18 cellular contexts compared by ENCODE assay signal in the genomic region with DNA sequence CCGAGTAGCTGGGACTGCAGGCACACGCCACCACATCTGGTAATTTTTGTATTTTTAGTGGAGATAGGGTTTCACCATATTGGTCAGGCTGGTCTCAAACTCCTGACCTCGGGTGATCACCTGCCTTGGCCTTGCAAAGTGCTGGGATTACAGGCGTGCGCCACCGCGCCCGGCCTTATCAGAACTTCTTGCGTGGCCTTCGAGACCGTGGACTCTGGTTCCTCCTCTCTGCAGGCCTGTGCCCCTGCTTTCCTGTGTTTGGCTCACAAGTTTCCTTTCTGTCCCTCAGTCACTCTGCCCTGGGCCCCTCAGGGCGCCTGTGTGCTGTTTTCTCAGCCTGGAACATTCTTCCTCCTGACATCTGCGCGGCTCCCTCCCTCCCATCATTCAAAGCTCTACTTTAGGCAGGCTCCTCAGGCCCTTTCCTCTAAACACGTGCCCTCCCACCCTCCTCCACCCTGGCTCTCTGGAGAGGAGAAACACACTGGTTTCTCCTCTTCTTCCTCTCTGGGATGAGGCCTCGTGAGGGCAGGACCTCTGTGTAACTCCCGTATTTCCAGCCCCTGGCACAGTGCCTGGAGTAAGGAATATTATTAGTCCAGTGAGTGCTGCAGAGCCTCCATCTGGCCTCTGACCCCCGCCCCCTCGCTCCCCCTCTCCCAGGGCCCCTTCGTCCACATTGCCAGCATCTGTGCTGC. TPM values are rescaled to one million over a fixed set of nuclear protein-coding genes. Genes with fewer than 3 reads are reported as not detected.
DNase-seq lines count a peak whose midpoint lies in the region; ATAC-seq and TF ChIP-seq lines count a peak whose summit lies in the region.
"Had no signal": no experiment of that assay in that cellular context is flagged by ENCODE, and none has a peak within 500 bp of the region (broad histone marks: within the 10 kb centered on the region; RNA-seq: fewer than 3 reads in every experiment).

No MANE protein-coding gene starts in this region.

- H3K27ac Mint-ChIP-seq in activated naive CD8-positive, alpha-beta T cell treated with anti-CD3 and anti-CD28 coated beads, Interleukin-2, amount 50 U/mL, for 24 hours: no peak overlapping the region
- H3K27ac Mint-ChIP-seq: activated naive CD8-positive, alpha-beta T cell treated with anti-CD3 and anti-CD28 coated beads, Interleukin-2, amount 10 ng/mL, durations not matched to agents 7 days and 5 days; stimulated activated naive B cell treated with anti-CD40 and anti-IgM and Interleukin-4, amounts not matched to agents 10 μg/mL and 1 μg/mL and 100 μg/mL, for 72 hours had no signal

- no peaks in the 10 kb centered on the region for H3K9me3 Mint-ChIP-seq in activated naive CD8-positive, alpha-beta T cell treated with anti-CD3 and anti-CD28 coated beads, Interleukin-2, amount 50 U/mL, for 24 hours
- H3K9me3 Mint-ChIP-seq: activated naive CD8-positive, alpha-beta T cell treated with anti-CD3 and anti-CD28 coated beads, Interleukin-2, amount 10 ng/mL, durations not matched to agents 7 days and 5 days; central memory CD8-positive, alpha-beta T cell; stimulated activated naive B cell treated with anti-CD40 and anti-IgM and Interleukin-4, amounts not matched to agents 10 μg/mL and 1 μg/mL and 100 μg/mL, for 72 hours had no signal

- no peak overlapping the region for H3K4me3 Mint-ChIP-seq in activated naive CD8-positive, alpha-beta T cell treated with anti-CD3 and anti-CD28 coated beads, Interleukin-2, amount 50 U/mL, for 24 hours
- H3K4me3 Mint-ChIP-seq: activated naive CD8-positive, alpha-beta T cell treated with anti-CD3 and anti-CD28 coated beads, Interleukin-2, amount 10 ng/mL, durations not matched to agents 7 days and 5 days; central memory CD8-positive, alpha-beta T cell; stimulated activated naive B cell treated with anti-CD40 and anti-IgM and Interleukin-4, amounts not matched to agents 10 μg/mL and 1 μg/mL and 100 μg/mL, for 72 hours had no signal

- no peak overlapping the region for H3K4me3 ChIP-seq in psoas muscle
- H3K4me3 ChIP-seq: skin epidermis, upper lobe of right lung had no signal

- intact Hi-C loops in Right ventricle myocardium superior (cut with DNase I) (loop anchor here (10.0 kb wide), 1 partner anchor 92 kb away; no protein-coding TSS in a partner anchor), psoas muscle (cut with DNase I) (no loop called here)

- no peaks in the 10 kb centered on the region for H3K9me3 ChIP-seq in psoas muscle
- H3K9me3 ChIP-seq: upper lobe of right lung had no signal

- H3K27ac ChIP-seq in psoas muscle: peak overlapping the region; percentile 67
- H3K27ac ChIP-seq: HL-60, upper lobe of right lung had no signal

- 49 to 63% (median 56%) methylated on average over 20 of the region's 20 CpGs for WGBS in psoas muscle, 3 donors

- no peaks in the 10 kb centered on the region for H3K27me3 ChIP-seq in psoas muscle (ENCODE audit: insufficient read depth in 3 of 3, low read length in 2 of 3)
- H3K27me3 ChIP-seq: upper lobe of right lung had no signal

- peaks cover 0 to 41% of the 10 kb centered on the region in 2 donors for H3K36me3 ChIP-seq in psoas muscle (ENCODE audit: insufficient read depth in 1 of 2, low read depth in 1 of 2)
- H3K36me3 ChIP-seq: upper lobe of right lung had no signal

- H3K4me1 ChIP-seq in psoas muscle: peaks cover 32% of the 10 kb centered on the region
- H3K4me1 ChIP-seq: upper lobe of right lung had no signal

- DNase-seq in MV-4-11 (lab: John Stamatoyannopoulos, UW) (peak; percentile 39), Right ventricle myocardium superior (peak; percentile 54), psoas muscle (peak; percentile 29 to 69), NCI-H526 (lab: John Stamatoyannopoulos, UW) (no peak)
- no peak for DNase-seq in activated naive CD8-positive, alpha-beta T cell treated with anti-CD3 and anti-CD28 coated beads, Interleukin-2, amount 50 U/mL, for 24 hours
- DNase-seq in activated CD4-positive, CD25-positive, alpha-beta regulatory T cell treated with anti-CD3 and anti-CD28 coated beads, Interleukin-2, amount 50 U/mL, for 72 hours: no peak
- DNase-seq: activated CD4-positive, alpha-beta T cell treated with anti-CD3 and anti-CD28 coated beads, Interleukin-2, amount 50 U/mL, for 1 hour; activated naive CD8-positive, alpha-beta T cell treated with anti-CD3 and anti-CD28 coated beads, Interleukin-2, amount 10 ng/mL, durations not matched to agents 7 days and 5 days; activated T-cell treated with anti-CD3 and anti-CD28 coated beads, Interleukin-2, amount 50 U/mL, for 1 hour; midbrain; occipital lobe; stimulated activated naive B cell treated with anti-CD40 and anti-IgM and Interleukin-4, amounts not matched to agents 10 μg/mL and 1 μg/mL and 100 μg/mL, for 72 hours; T1000; upper lobe of right lung had no signal

- H3K27me3 Mint-ChIP-seq in activated naive CD8-positive, alpha-beta T cell treated with anti-CD3 and anti-CD28 coated beads, Interleukin-2, amount 50 U/mL, for 24 hours: no peaks in the 10 kb centered on the region
- H3K27me3 Mint-ChIP-seq: central memory CD8-positive, alpha-beta T cell had no signal

- ATAC-seq in Right ventricle myocardium superior (ENCODE audit: poor library complexity) (peak; percentile 63), psoas muscle (no peak)
- ATAC-seq in activated naive CD8-positive, alpha-beta T cell treated with anti-CD3 and anti-CD28 coated beads, Interleukin-2, amount 50 U/mL, for 24 hours: no peak
- ATAC-seq: stimulated activated naive B cell treated with anti-CD40 and anti-IgM and Interleukin-4, amounts not matched to agents 10 μg/mL and 1 μg/mL and 100 μg/mL, for 72 hours had no signal

- TF ChIP-seq CTCF in psoas muscle (IDR thresholded peaks at IDR 0.05): no peak

- peaks cover 6% of the 10 kb centered on the region for H3K4me1 Mint-ChIP-seq in activated naive CD8-positive, alpha-beta T cell treated with anti-CD3 and anti-CD28 coated beads, Interleukin-2, amount 50 U/mL, for 24 hours

- H3K36me3 Mint-ChIP-seq in activated naive CD8-positive, alpha-beta T cell treated with anti-CD3 and anti-CD28 coated beads, Interleukin-2, amount 50 U/mL, for 24 hours (ENCODE audit: low read depth): no peaks in the 10 kb centered on the region
- H3K36me3 Mint-ChIP-seq: activated naive CD8-positive, alpha-beta T cell treated with anti-CD3 and anti-CD28 coated beads, Interleukin-2, amount 10 ng/mL, durations not matched to agents 7 days and 5 days; stimulated activated naive B cell treated with anti-CD40 and anti-IgM and Interleukin-4, amounts not matched to agents 10 μg/mL and 1 μg/mL and 100 μg/mL, for 72 hours had no signal

RNA-seq across cellular contexts. Expression of a gene that starts 6.9 kb away (rescaled TPM):
- total RNA-seq in Right ventricle myocardium superior (0.08 TPM), psoas muscle (10 to 100 TPM in 1 of 4 donors, 1 to 10 TPM in 3; 2.9 to 10.9 (median 6.7) TPM)
- 1 to 10 TPM in 2 of 3 donors, under 1 TPM in 1; 0.73 to 5.5 (median 1.3) TPM for polyA plus RNA-seq in psoas muscle
- total RNA-seq: upper lobe of right lung had no signal

RNA-seq across cellular contexts. Expression of a gene that starts 34.6 kb away (rescaled TPM):
- total RNA-seq in Right ventricle myocardium superior (11.1 TPM), psoas muscle (1 to 10 TPM; 3.2 to 7.6 (median 4.7) TPM)
- polyA plus RNA-seq in psoas muscle: 1 to 10 TPM; 1.4 to 4.3 (median 2.0) TPM

RNA-seq across cellular contexts. Expression of a gene that starts 38.0 kb away (rescaled TPM):
- 16.1 TPM for total RNA-seq in Right ventricle myocardium superior
- under 1 TPM in 1 of 4 donors, not detected in 3; 0.43 TPM for total RNA-seq in psoas muscle
- under 1 TPM; 0.04 to 0.42 (median 0.31) TPM for polyA plus RNA-seq in psoas muscle
- total RNA-seq: frontal cortex had no signal

RNA-seq across cellular contexts. Expression of a gene that starts 39.7 kb away (rescaled TPM):
- total RNA-seq in Right ventricle myocardium superior (0.59 TPM), psoas muscle (1 to 10 TPM in 1 of 4 donors, under 1 TPM in 3; 0.25 to 1.0 (median 0.61) TPM)
- under 1 TPM; 0.13 to 0.27 (median 0.21) TPM for polyA plus RNA-seq in psoas muscle

RNA-seq across cellular contexts. Expression of a gene that starts 58.4 kb away (rescaled TPM):
- total RNA-seq in Right ventricle myocardium superior: 69.8 TPM
- 100 to 1,000 TPM in 2 of 4 donors, 10 to 100 TPM in 2; 60.4 to 134 (median 96.0) TPM for total RNA-seq in psoas muscle
- polyA plus RNA-seq in psoas muscle: 100 to 1,000 TPM in 1 of 3 donors, 10 to 100 TPM in 2; 34.4 to 215 (median 57.6) TPM

Comparison
In these comparisons a context has a peak if more than half of its experiments do, and no peak if none do; other contexts are left out.
1. DNase-seq: peak in MV-4-11 (single experiment), Right ventricle myocardium superior (single experiment) and psoas muscle (2 of 2); none in NCI-H526 (0 of 2), activated naive CD8-positive, alpha-beta T cell treated with anti-CD3 and anti-CD28 coated beads, Interleukin-2, amount 50 U/mL, for 24 hours (single experiment) and activated CD4-positive, CD25-positive, alpha-beta regulatory T cell treated with anti-CD3 and anti-CD28 coated beads, Interleukin-2, amount 50 U/mL, for 72 hours (single experiment).
2. RNA of a gene that starts 38.0 kb away (total RNA-seq): 16.1 TPM in Right ventricle myocardium superior (single experiment); 0.43 TPM in psoas muscle; every median in the first group is over 10 times any median in the second.